Comparison of ENCODE assay signal across 1 cellular context in genomic region chr17:39920218-39921210, GRCh38.
A peak's percentile ranks its signal among the peaks of the same experiment; 100 is the strongest.
TF ChIP-seq lines count a peak whose summit lies in the region.

No MANE protein-coding gene starts in this region.

TF ChIP-seq in HepG2, 621 proteins besides CTCF, POLR2A, EP300 and RAD21 (continued from another document and continues in another):
- TF ChIP-seq THAP9 (CRISPR knock-in tag; IDR thresholded peaks at IDR 0.05; ENCODE audit: borderline replicate concordance), result peak; percentile 26; the same call in 1 of the 2 replicates
- TF ChIP-seq ZNF430 (CRISPR knock-in tag; IDR thresholded peaks at IDR 0.05), result peak; percentile 57; the same call in 1 of the 2 replicates
- TF ChIP-seq SKIL (CRISPR knock-in tag; IDR thresholded peaks at IDR 0.05; ENCODE audit: borderline replicate concordance), result no peak; the same call in 1 of the 2 replicates
- TF ChIP-seq, protein P1, sequence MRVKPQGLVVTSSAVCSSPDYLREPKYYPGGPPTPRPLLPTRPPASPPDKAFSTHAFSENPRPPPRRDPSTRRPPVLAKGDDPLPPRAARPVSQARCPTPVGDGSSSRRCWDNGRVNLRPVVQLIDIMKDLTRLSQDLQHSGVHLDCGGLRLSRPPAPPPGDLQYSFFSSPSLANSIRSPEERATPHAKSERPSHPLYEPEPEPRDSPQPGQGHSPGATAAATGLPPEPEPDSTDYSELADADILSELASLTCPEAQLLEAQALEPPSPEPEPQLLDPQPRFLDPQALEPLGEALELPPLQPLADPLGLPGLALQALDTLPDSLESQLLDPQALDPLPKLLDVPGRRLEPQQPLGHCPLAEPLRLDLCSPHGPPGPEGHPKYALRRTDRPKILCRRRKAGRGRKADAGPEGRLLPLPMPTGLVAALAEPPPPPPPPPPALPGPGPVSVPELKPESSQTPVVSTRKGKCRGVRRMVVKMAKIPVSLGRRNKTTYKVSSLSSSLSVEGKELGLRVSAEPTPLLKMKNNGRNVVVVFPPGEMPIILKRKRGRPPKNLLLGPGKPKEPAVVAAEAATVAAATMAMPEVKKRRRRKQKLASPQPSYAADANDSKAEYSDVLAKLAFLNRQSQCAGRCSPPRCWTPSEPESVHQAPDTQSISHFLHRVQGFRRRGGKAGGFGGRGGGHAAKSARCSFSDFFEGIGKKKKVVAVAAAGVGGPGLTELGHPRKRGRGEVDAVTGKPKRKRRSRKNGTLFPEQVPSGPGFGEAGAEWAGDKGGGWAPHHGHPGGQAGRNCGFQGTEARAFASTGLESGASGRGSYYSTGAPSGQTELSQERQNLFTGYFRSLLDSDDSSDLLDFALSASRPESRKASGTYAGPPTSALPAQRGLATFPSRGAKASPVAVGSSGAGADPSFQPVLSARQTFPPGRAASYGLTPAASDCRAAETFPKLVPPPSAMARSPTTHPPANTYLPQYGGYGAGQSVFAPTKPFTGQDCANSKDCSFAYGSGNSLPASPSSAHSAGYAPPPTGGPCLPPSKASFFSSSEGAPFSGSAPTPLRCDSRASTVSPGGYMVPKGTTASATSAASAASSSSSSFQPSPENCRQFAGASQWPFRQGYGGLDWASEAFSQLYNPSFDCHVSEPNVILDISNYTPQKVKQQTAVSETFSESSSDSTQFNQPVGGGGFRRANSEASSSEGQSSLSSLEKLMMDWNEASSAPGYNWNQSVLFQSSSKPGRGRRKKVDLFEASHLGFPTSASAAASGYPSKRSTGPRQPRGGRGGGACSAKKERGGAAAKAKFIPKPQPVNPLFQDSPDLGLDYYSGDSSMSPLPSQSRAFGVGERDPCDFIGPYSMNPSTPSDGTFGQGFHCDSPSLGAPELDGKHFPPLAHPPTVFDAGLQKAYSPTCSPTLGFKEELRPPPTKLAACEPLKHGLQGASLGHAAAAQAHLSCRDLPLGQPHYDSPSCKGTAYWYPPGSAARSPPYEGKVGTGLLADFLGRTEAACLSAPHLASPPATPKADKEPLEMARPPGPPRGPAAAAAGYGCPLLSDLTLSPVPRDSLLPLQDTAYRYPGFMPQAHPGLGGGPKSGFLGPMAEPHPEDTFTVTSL (CRISPR knock-in tag; IDR thresholded peaks at IDR 0.05; ENCODE audit: borderline replicate concordance), result no peak; the same call in 1 of the 2 replicates
- TF ChIP-seq ZEB1 (IDR thresholded peaks at IDR 0.05; ENCODE audit: insufficient replicate concordance, low read depth), result no peak
- no peak for TF ChIP-seq ZNF318 (CRISPR knock-in tag; IDR thresholded peaks at IDR 0.05)
- no peak for TF ChIP-seq ZNF180 (CRISPR knock-in tag; IDR thresholded peaks at IDR 0.05; ENCODE audit: borderline replicate concordance, low read depth)
- TF ChIP-seq FLYWCH1 (CRISPR knock-in tag; IDR thresholded peaks at IDR 0.05), result peak; percentile 74; the same call in 1 of the 2 replicates
- peak; percentile 76; the same call in 1 of the 2 replicates for TF ChIP-seq ZNF414 (CRISPR knock-in tag; IDR thresholded peaks at IDR 0.05)
- TF ChIP-seq ZNF749 (CRISPR knock-in tag; IDR thresholded peaks at IDR 0.05; ENCODE audit: borderline replicate concordance), result no peak
- no peak for TF ChIP-seq RAD51 (IDR thresholded peaks at IDR 0.05; ENCODE audit: borderline replicate concordance)
- TF ChIP-seq SCMH1 (CRISPR knock-in tag; IDR thresholded peaks at IDR 0.05; ENCODE audit: borderline replicate concordance), result no peak
- TF ChIP-seq, protein P2, sequence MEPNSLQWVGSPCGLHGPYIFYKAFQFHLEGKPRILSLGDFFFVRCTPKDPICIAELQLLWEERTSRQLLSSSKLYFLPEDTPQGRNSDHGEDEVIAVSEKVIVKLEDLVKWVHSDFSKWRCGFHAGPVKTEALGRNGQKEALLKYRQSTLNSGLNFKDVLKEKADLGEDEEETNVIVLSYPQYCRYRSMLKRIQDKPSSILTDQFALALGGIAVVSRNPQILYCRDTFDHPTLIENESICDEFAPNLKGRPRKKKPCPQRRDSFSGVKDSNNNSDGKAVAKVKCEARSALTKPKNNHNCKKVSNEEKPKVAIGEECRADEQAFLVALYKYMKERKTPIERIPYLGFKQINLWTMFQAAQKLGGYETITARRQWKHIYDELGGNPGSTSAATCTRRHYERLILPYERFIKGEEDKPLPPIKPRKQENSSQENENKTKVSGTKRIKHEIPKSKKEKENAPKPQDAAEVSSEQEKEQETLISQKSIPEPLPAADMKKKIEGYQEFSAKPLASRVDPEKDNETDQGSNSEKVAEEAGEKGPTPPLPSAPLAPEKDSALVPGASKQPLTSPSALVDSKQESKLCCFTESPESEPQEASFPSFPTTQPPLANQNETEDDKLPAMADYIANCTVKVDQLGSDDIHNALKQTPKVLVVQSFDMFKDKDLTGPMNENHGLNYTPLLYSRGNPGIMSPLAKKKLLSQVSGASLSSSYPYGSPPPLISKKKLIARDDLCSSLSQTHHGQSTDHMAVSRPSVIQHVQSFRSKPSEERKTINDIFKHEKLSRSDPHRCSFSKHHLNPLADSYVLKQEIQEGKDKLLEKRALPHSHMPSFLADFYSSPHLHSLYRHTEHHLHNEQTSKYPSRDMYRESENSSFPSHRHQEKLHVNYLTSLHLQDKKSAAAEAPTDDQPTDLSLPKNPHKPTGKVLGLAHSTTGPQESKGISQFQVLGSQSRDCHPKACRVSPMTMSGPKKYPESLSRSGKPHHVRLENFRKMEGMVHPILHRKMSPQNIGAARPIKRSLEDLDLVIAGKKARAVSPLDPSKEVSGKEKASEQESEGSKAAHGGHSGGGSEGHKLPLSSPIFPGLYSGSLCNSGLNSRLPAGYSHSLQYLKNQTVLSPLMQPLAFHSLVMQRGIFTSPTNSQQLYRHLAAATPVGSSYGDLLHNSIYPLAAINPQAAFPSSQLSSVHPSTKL (CRISPR knock-in tag; IDR thresholded peaks at IDR 0.05), result peak; percentile 60
- no peak for TF ChIP-seq CEBPG (CRISPR knock-in tag; IDR thresholded peaks at IDR 0.05)
- no peak for TF ChIP-seq NCOA2 (CRISPR knock-in tag; IDR thresholded peaks at IDR 0.05)
- TF ChIP-seq TEAD3 (CRISPR knock-in tag; optimal IDR thresholded peaks at IDR 0.05; ENCODE audit: borderline replicate concordance), result peak; percentile 15
- no peak for TF ChIP-seq ZNF337 (CRISPR knock-in tag; IDR thresholded peaks at IDR 0.05; ENCODE audit: borderline replicate concordance, low read depth)
- no peak for TF ChIP-seq FOXC1 (CRISPR knock-in tag; IDR thresholded peaks at IDR 0.05; ENCODE audit: borderline replicate concordance)
- no peak for TF ChIP-seq ZNF496 (CRISPR knock-in tag; IDR thresholded peaks at IDR 0.05; ENCODE audit: insufficient replicate concordance)
- no peak for TF ChIP-seq SMYD3 (CRISPR knock-in tag; IDR thresholded peaks at IDR 0.05)
- TF ChIP-seq MEF2D (CRISPR knock-in tag; IDR thresholded peaks at IDR 0.05), result peak; percentile 40; the same call in 1 of the 2 replicates
- TF ChIP-seq ZNF652 (CRISPR knock-in tag; IDR thresholded peaks at IDR 0.05; ENCODE audit: borderline replicate concordance, low read depth), result no peak
- no peak for TF ChIP-seq AGO1 (IDR thresholded peaks at IDR 0.05; ENCODE audit: low read depth, low read length, poor library complexity, severe bottlenecking)
- TF ChIP-seq, protein P3, sequence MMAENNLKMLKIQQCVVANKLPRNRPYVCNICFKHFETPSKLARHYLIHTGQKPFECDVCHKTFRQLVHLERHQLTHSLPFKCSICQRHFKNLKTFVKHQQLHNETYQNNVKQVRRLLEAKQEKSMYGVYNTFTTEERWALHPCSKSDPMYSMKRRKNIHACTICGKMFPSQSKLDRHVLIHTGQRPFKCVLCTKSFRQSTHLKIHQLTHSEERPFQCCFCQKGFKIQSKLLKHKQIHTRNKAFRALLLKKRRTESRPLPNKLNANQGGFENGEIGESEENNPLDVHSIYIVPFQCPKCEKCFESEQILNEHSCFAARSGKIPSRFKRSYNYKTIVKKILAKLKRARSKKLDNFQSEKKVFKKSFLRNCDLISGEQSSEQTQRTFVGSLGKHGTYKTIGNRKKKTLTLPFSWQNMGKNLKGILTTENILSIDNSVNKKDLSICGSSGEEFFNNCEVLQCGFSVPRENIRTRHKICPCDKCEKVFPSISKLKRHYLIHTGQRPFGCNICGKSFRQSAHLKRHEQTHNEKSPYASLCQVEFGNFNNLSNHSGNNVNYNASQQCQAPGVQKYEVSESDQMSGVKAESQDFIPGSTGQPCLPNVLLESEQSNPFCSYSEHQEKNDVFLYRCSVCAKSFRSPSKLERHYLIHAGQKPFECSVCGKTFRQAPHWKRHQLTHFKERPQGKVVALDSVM (CRISPR knock-in tag; IDR thresholded peaks at IDR 0.05), result no peak
